In the genomic region with DNA sequence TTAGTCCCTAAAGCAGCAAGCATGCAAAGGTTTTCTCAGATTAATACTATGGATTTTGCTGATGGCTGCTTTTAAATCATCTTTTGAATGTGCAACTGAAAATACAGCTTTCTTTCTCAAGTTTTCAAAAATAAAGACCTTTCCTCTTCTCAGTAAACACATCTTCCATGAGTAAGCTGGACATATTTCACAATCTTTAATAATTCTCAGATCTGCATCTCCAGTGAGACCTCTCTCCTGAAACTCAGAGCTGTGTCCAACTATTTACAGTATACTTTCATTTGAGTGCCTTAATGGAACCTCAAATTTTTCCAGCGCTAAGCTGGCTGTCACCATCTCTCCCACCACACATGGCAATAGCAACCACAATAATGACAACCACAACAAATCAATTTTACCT, we compare ENCODE assay signal across 1 cellular context.
A peak's percentile ranks its signal among the peaks of the same experiment; 100 is the strongest.
TF ChIP-seq lines count a peak whose summit lies in the region.

No MANE protein-coding gene starts in this region.

TF ChIP-seq in IMR-90, 13 proteins besides CTCF, POLR2A, EP300 and RAD21 (continued from another document):
- TF ChIP-seq CEBPB (IDR thresholded peaks at IDR 0.05; ENCODE audit: low read depth, low read length): peak; percentile 86
